In genomic region chr14:88834883-88835431, GRCh38 we compare ENCODE assay signal across 13 cellular contexts. TPM values are rescaled to one million over a fixed set of nuclear protein-coding genes. Genes with fewer than 3 reads are reported as not detected.
A peak's percentile ranks its signal among the peaks of the same experiment; 100 is the strongest.
DNase-seq lines count a peak whose midpoint lies in the region; ATAC-seq and TF ChIP-seq lines count a peak whose summit lies in the region.
"Had no signal": no experiment of that assay in that cellular context is flagged by ENCODE, and none has a peak within 500 bp of the region (broad histone marks: within the 10 kb centered on the region; RNA-seq: fewer than 3 reads in every experiment).

No MANE protein-coding gene starts in this region.

- H3K4me1 Mint-ChIP-seq in mesothelial cell of epicardium: peaks cover 41% of the 10 kb centered on the region
- peaks cover 2% of the 10 kb centered on the region for H3K4me1 Mint-ChIP-seq in activated CD4-positive, alpha-beta T cell treated with anti-CD3 and anti-CD28 coated beads, Interleukin-2, amount 10 ng/mL, durations not matched to agents 24 days and 14 days

- no peak overlapping the region for H3K4me3 Mint-ChIP-seq in mesothelial cell of epicardium
- no peak overlapping the region for H3K4me3 Mint-ChIP-seq in activated CD4-positive, alpha-beta T cell treated with anti-CD3 and anti-CD28 coated beads, Interleukin-2, amount 10 ng/mL, durations not matched to agents 24 days and 14 days
- H3K4me3 Mint-ChIP-seq: CD4-positive, CD25-positive, alpha-beta regulatory T cell had no signal

- ATAC-seq in HG02571 (IDR thresholded peaks at IDR 0.05; ENCODE audit: unreplicated experiment): no peak

- peaks cover 20% of the 10 kb centered on the region for H4K20me1 ChIP-seq in Karpas-422 (ENCODE audit: insufficient read depth, low read depth, low read length)

- H3K27ac ChIP-seq in Karpas-422 (ENCODE audit: low read length): no peak overlapping the region
- H3K27ac ChIP-seq: suprapubic skin had no signal

- no peak overlapping the region for H3K4me2 ChIP-seq in Karpas-422 (ENCODE audit: low read depth, low read length, poor library complexity, severe bottlenecking)

- no peaks in the 10 kb centered on the region for H3K9me3 ChIP-seq in Karpas-422 (ENCODE audit: low read length)
- H3K9me3 ChIP-seq: suprapubic skin had no signal

- no peak overlapping the region for H2AFZ ChIP-seq in Karpas-422 (ENCODE audit: low read length)

- DNase-seq in AG20443 (ENCODE audit: low spot score) (peak; percentile 20), NCI-H69 (lab: John Stamatoyannopoulos, UW) (peak; percentile 51), dermis blood vessel endothelial cell (peak; percentile 32), mesothelial cell of epicardium (ENCODE audit: low spot score in 2 of 2, unreplicated experiment in 2 of 2) (no peak), Karpas-422 (no peak), H7 (no peak)
- DNase-seq in activated CD4-positive, alpha-beta T cell treated with anti-CD3 and anti-CD28 coated beads, Interleukin-2, amount 10 ng/mL, durations not matched to agents 24 days and 14 days: no peak
- DNase-seq: activated gamma-delta T cell; CD4-positive, CD25-positive, alpha-beta regulatory T cell; NCI-H1092; SW 1271 had no signal

- no peak overlapping the region for H3K4me3 ChIP-seq in Karpas-422 (ENCODE audit: low read length)
- no peak overlapping the region for H3K4me3 ChIP-seq in H7 (ENCODE audit: insufficient read depth, low read depth, low read length)
- H3K4me3 ChIP-seq: suprapubic skin had no signal

- H3K9ac ChIP-seq in Karpas-422 (ENCODE audit: low read length): no peak overlapping the region

- intact Hi-C loops in activated CD4-positive, alpha-beta T cell treated with anti-CD3 and anti-CD28 coated beads, Interleukin-2, amount 10 ng/mL, durations not matched to agents 24 days and 14 days (cut with micrococcal nuclease): no loop called here

- H3K9me3 Mint-ChIP-seq in mesothelial cell of epicardium: no peaks in the 10 kb centered on the region
- H3K9me3 Mint-ChIP-seq in activated CD4-positive, alpha-beta T cell treated with anti-CD3 and anti-CD28 coated beads, Interleukin-2, amount 10 ng/mL, durations not matched to agents 24 days and 14 days: no peaks in the 10 kb centered on the region

- H3K4me1 ChIP-seq in Karpas-422 (ENCODE audit: low read length): peaks cover under 1% of the 10 kb centered on the region; the same call in 1 of the 2 replicates

- no peaks in the 10 kb centered on the region for H3K79me2 ChIP-seq in Karpas-422 (ENCODE audit: low read length)

- H3K27me3 ChIP-seq in Karpas-422 (ENCODE audit: low read length) (no peaks in the 10 kb centered on the region), H7 (ENCODE audit: control insufficient read depth, insufficient read depth, low read length) (no peaks in the 10 kb centered on the region)
- H3K27me3 ChIP-seq: suprapubic skin had no signal

- peaks cover 12% of the 10 kb centered on the region for H3K36me3 Mint-ChIP-seq in mesothelial cell of epicardium
- no peaks in the 10 kb centered on the region for H3K36me3 Mint-ChIP-seq in activated CD4-positive, alpha-beta T cell treated with anti-CD3 and anti-CD28 coated beads, Interleukin-2, amount 10 ng/mL, durations not matched to agents 24 days and 14 days (ENCODE audit: low read depth)
- H3K36me3 Mint-ChIP-seq: CD4-positive, CD25-positive, alpha-beta regulatory T cell had no signal

- TF ChIP-seq CTCF in mesothelial cell of epicardium (IDR thresholded peaks at IDR 0.05; ENCODE audit: unreplicated experiment): no peak

- no peaks in the 10 kb centered on the region for H3K27me3 Mint-ChIP-seq in mesothelial cell of epicardium (ENCODE audit: low read depth)
- peaks cover 11% of the 10 kb centered on the region for H3K27me3 Mint-ChIP-seq in activated CD4-positive, alpha-beta T cell treated with anti-CD3 and anti-CD28 coated beads, Interleukin-2, amount 10 ng/mL, durations not matched to agents 24 days and 14 days

- no peaks in the 10 kb centered on the region for H3K36me3 ChIP-seq in Karpas-422 (ENCODE audit: insufficient read depth, low read length)
- no peaks in the 10 kb centered on the region for H3K36me3 ChIP-seq in H7 (replicated peaks; ENCODE audit: control insufficient read depth, insufficient read depth, low read length)
- H3K36me3 ChIP-seq: suprapubic skin had no signal

- peak overlapping the region; percentile 66 for H3K27ac Mint-ChIP-seq in mesothelial cell of epicardium
- no peak overlapping the region for H3K27ac Mint-ChIP-seq in activated CD4-positive, alpha-beta T cell treated with anti-CD3 and anti-CD28 coated beads, Interleukin-2, amount 10 ng/mL, durations not matched to agents 24 days and 14 days
- H3K27ac Mint-ChIP-seq: CD4-positive, CD25-positive, alpha-beta regulatory T cell had no signal

- H3K9me2 ChIP-seq in Karpas-422 (replicated peaks; ENCODE audit: insufficient read depth, low read length): no peaks in the 10 kb centered on the region

RNA-seq across cellular contexts. Expression of gene TTC8, which starts 10.5 kb away (rescaled TPM):
- 13.3 and 18.2 TPM in 2 replicates for total RNA-seq in dermis blood vessel endothelial cell
- 28.6 to 32.6 TPM (median 29.0 TPM) in 3 replicates for total RNA-seq in mesothelial cell of epicardium
- total RNA-seq in activated CD4-positive, alpha-beta T cell treated with anti-CD3 and anti-CD28 coated beads, Interleukin-2, amount 10 ng/mL, durations not matched to agents 24 days and 14 days: 3.4 and 4.2 TPM in 2 replicates
- total RNA-seq in Karpas-422 (2014; rRNA removed; shearing (Covaris generic); ENCODE audit: low replicate concordance): 10.4 and 16.0 TPM in 2 replicates
- 14.1 and 16.7 TPM in 2 replicates for total RNA-seq in H7 (2014; rRNA removed; shearing (Covaris generic))

RNA-seq across cellular contexts. Expression of gene EML5, which starts 42.2 kb away (rescaled TPM):
- total RNA-seq in dermis blood vessel endothelial cell (under 0.01 and 0.19 TPM in 2 replicates), mesothelial cell of epicardium (1.6 to 2.6 TPM (median 2.0 TPM) in 3 replicates)
- 0.66 and 0.82 TPM in 2 replicates for total RNA-seq in activated CD4-positive, alpha-beta T cell treated with anti-CD3 and anti-CD28 coated beads, Interleukin-2, amount 10 ng/mL, durations not matched to agents 24 days and 14 days
- 0.37 and 0.79 TPM in 2 replicates for total RNA-seq in Karpas-422 (2014; rRNA removed; shearing (Covaris generic); ENCODE audit: low replicate concordance)
- total RNA-seq in H7 (2014; rRNA removed; shearing (Covaris generic)): 0.07 and 0.38 TPM in 2 replicates

Comparison
In these comparisons a context has a peak if more than half of its experiments do, and no peak if none do; other contexts are left out.
1. DNase-seq: peak in AG20443 (single experiment), NCI-H69 (single experiment) and dermis blood vessel endothelial cell (single experiment); none in mesothelial cell of epicardium (0 of 2), activated CD4-positive, alpha-beta T cell treated with anti-CD3 and anti-CD28 coated beads, Interleukin-2, amount 10 ng/mL, durations not matched to agents 24 days and 14 days (single experiment), Karpas-422 (single experiment) and H7 (single experiment).